ENCODE assay signal across 18 cellular contexts in genomic region chr17:2093349-2093748, GRCh38. TPM values are rescaled to one million over a fixed set of nuclear protein-coding genes. Genes with fewer than 3 reads are reported as not detected.
DNase-seq lines count a peak whose midpoint lies in the region; ATAC-seq and TF ChIP-seq lines count a peak whose summit lies in the region.
"Had no signal": no experiment of that assay in that cellular context is flagged by ENCODE, and none has a peak within 500 bp of the region (broad histone marks: within the 10 kb centered on the region; RNA-seq: fewer than 3 reads in every experiment).

No MANE protein-coding gene starts in this region.

- no peak for TF ChIP-seq EP300 in stomach (IDR thresholded peaks at IDR 0.05)

- CTCF ChIA-PET in activated naive CD4-positive, alpha-beta T cell treated with anti-CD3 and anti-CD28 coated beads, Interleukin-2, amount 10 ng/mL, durations not matched to agents 7 days and 5 days (lab: Charles Lee) = interaction anchor here (0.7 to 2.0 kb wide), 4 partner anchors 10 to 152 kb away, joined by 3 to 7 read pairs (median 4); no protein-coding TSS in a partner anchor

- H3K9me3 ChIP-seq in stomach = no peaks in the 10 kb centered on the region
- H3K9me3 ChIP-seq: breast epithelium, heart left ventricle, right lobe of liver had no signal

- no peak for DNase-seq in activated naive CD4-positive, alpha-beta T cell treated with anti-CD3 and anti-CD28 coated beads, Interleukin-2, amount 10 ng/mL, durations not matched to agents 7 days and 5 days
- DNase-seq in activated naive CD4-positive, alpha-beta T cell treated with anti-CD3 and anti-CD28 coated beads, Interleukin-2, amount 50 U/mL, for 16 hours = no peak
- peak; percentile 31 for DNase-seq in NCI-H2171 (lab: John Stamatoyannopoulos, UW)
- peak; percentile 69 for DNase-seq in epithelial cell of esophagus (ENCODE audit: low read depth)
- peak; percentile 77 for DNase-seq in stomach
- DNase-seq: activated CD4-positive, alpha-beta T cell treated with anti-CD3 and anti-CD28 coated beads, Interleukin-2, amount 10 ng/mL, durations not matched to agents 7 days and 5 days; activated naive CD8-positive, alpha-beta T cell treated with anti-CD3 and anti-CD28 coated beads, Interleukin-2, amount 50 U/mL, for 24 hours; CD8-positive, alpha-beta memory T cell; HCEC 1CT; NCI-H1436 treated with DMSO at 0.1 percent for 48 hours; NCI-H510A treated with DMSO at 0.1 percent for 48 hours; right lobe of liver had no signal

- no peak for TF ChIP-seq POLR2A in stomach (IDR thresholded peaks at IDR 0.05)

- H3K27me3 ChIP-seq in stomach = no peaks in the 10 kb centered on the region
- H3K27me3 ChIP-seq: breast epithelium, heart left ventricle, right lobe of liver had no signal

- TF ChIP-seq CTCF in epithelial cell of esophagus (IDR thresholded peaks at IDR 0.05; ENCODE audit: insufficient read depth, low read depth, low read length, missing control alignments) = no peak
- no peak for TF ChIP-seq CTCF in stomach (IDR thresholded peaks at IDR 0.05)

- peaks cover 61% of the 10 kb centered on the region for H3K4me1 Mint-ChIP-seq in activated naive CD4-positive, alpha-beta T cell treated with anti-CD3 and anti-CD28 coated beads, Interleukin-2, amount 10 ng/mL, durations not matched to agents 7 days and 5 days
- peaks cover 36% of the 10 kb centered on the region for H3K4me1 Mint-ChIP-seq in stimulated activated memory B cell treated with anti-CD40 and anti-IgM and Interleukin-4, amounts not matched to agents 10 μg/mL and 1 μg/mL and 100 μg/mL, for 72 hours

- H3K4me3 Mint-ChIP-seq in activated naive CD4-positive, alpha-beta T cell treated with anti-CD3 and anti-CD28 coated beads, Interleukin-2, amount 10 ng/mL, durations not matched to agents 7 days and 5 days = no peak overlapping the region
- no peak overlapping the region for H3K4me3 Mint-ChIP-seq in stimulated activated memory B cell treated with anti-CD40 and anti-IgM and Interleukin-4, amounts not matched to agents 10 μg/mL and 1 μg/mL and 100 μg/mL, for 72 hours
- H3K4me3 Mint-ChIP-seq: activated CD4-positive, alpha-beta T cell treated with anti-CD3 and anti-CD28 coated beads, Interleukin-2, amount 10 ng/mL, durations not matched to agents 7 days and 5 days; activated naive CD8-positive, alpha-beta T cell treated with anti-CD3 and anti-CD28 coated beads, Interleukin-2, amount 50 U/mL, for 24 hours; CD8-positive, alpha-beta memory T cell had no signal

- peak overlapping the region in 4 of 5 donors; percentile 14 to 92 (median 62) for H3K27ac ChIP-seq in stomach
- H3K27ac ChIP-seq: KMS-11, right lobe of liver had no signal

- H3K27ac Mint-ChIP-seq in activated naive CD4-positive, alpha-beta T cell treated with anti-CD3 and anti-CD28 coated beads, Interleukin-2, amount 10 ng/mL, durations not matched to agents 7 days and 5 days = peak overlapping the region; percentile 77
- no peak overlapping the region for H3K27ac Mint-ChIP-seq in stimulated activated memory B cell treated with anti-CD40 and anti-IgM and Interleukin-4, amounts not matched to agents 10 μg/mL and 1 μg/mL and 100 μg/mL, for 72 hours
- H3K27ac Mint-ChIP-seq: activated CD4-positive, alpha-beta T cell treated with anti-CD3 and anti-CD28 coated beads, Interleukin-2, amount 10 ng/mL, durations not matched to agents 7 days and 5 days; activated naive CD8-positive, alpha-beta T cell treated with anti-CD3 and anti-CD28 coated beads, Interleukin-2, amount 50 U/mL, for 24 hours had no signal

- intact Hi-C loops in stomach (cut with DNase I; ENCODE audit: low total_unique reads) = no loop called here

- peaks cover 27 to 66% (median 54%) of the 10 kb centered on the region in 4 donors for H3K4me1 ChIP-seq in stomach

- WGBS in stomach, 5 donors = 23 to 59% (median 40%) methylated on average over 5 of the region's 5 CpGs

- ATAC-seq in GM19463 (IDR thresholded peaks at IDR 0.05; ENCODE audit: unreplicated experiment) (no peak), HG02678 (IDR thresholded peaks at IDR 0.05; ENCODE audit: unreplicated experiment) (no peak)
- ATAC-seq in stimulated activated memory B cell treated with anti-CD40 and anti-IgM and Interleukin-4, amounts not matched to agents 10 μg/mL and 1 μg/mL and 100 μg/mL, for 72 hours = no peak
- ATAC-seq: activated naive CD8-positive, alpha-beta T cell treated with anti-CD3 and anti-CD28 coated beads, Interleukin-2, amount 50 U/mL, for 24 hours; heart left ventricle; right lobe of liver had no signal

- H3K9me3 Mint-ChIP-seq in activated naive CD4-positive, alpha-beta T cell treated with anti-CD3 and anti-CD28 coated beads, Interleukin-2, amount 10 ng/mL, durations not matched to agents 7 days and 5 days = no peaks in the 10 kb centered on the region
- H3K9me3 Mint-ChIP-seq in stimulated activated memory B cell treated with anti-CD40 and anti-IgM and Interleukin-4, amounts not matched to agents 10 μg/mL and 1 μg/mL and 100 μg/mL, for 72 hours = no peaks in the 10 kb centered on the region
- H3K9me3 Mint-ChIP-seq: activated CD4-positive, alpha-beta T cell treated with anti-CD3 and anti-CD28 coated beads, Interleukin-2, amount 10 ng/mL, durations not matched to agents 7 days and 5 days; activated naive CD8-positive, alpha-beta T cell treated with anti-CD3 and anti-CD28 coated beads, Interleukin-2, amount 50 U/mL, for 24 hours; CD8-positive, alpha-beta memory T cell had no signal

- H3K27me3 Mint-ChIP-seq in activated naive CD4-positive, alpha-beta T cell treated with anti-CD3 and anti-CD28 coated beads, Interleukin-2, amount 10 ng/mL, durations not matched to agents 7 days and 5 days = no peaks in the 10 kb centered on the region
- H3K27me3 Mint-ChIP-seq in stimulated activated memory B cell treated with anti-CD40 and anti-IgM and Interleukin-4, amounts not matched to agents 10 μg/mL and 1 μg/mL and 100 μg/mL, for 72 hours = no peaks in the 10 kb centered on the region
- H3K27me3 Mint-ChIP-seq: activated CD4-positive, alpha-beta T cell treated with anti-CD3 and anti-CD28 coated beads, Interleukin-2, amount 10 ng/mL, durations not matched to agents 7 days and 5 days; activated naive CD8-positive, alpha-beta T cell treated with anti-CD3 and anti-CD28 coated beads, Interleukin-2, amount 50 U/mL, for 24 hours; CD8-positive, alpha-beta memory T cell had no signal

- no peaks in the 10 kb centered on the region for H3K36me3 ChIP-seq in stomach
- H3K36me3 ChIP-seq: breast epithelium, right lobe of liver had no signal

- no peak overlapping the region for H3K4me3 ChIP-seq in epithelial cell of esophagus (ENCODE audit: low read length)
- H3K4me3 ChIP-seq in stomach = no peak overlapping the region
- H3K4me3 ChIP-seq: breast epithelium, heart left ventricle, right lobe of liver had no signal

- H3K36me3 Mint-ChIP-seq in activated naive CD4-positive, alpha-beta T cell treated with anti-CD3 and anti-CD28 coated beads, Interleukin-2, amount 10 ng/mL, durations not matched to agents 7 days and 5 days = peaks cover 32% of the 10 kb centered on the region
- H3K36me3 Mint-ChIP-seq in stimulated activated memory B cell treated with anti-CD40 and anti-IgM and Interleukin-4, amounts not matched to agents 10 μg/mL and 1 μg/mL and 100 μg/mL, for 72 hours = peaks cover 17% of the 10 kb centered on the region

RNA-seq across cellular contexts. Expression of gene HIC1, which starts 38.4 kb away (rescaled TPM):
- total RNA-seq in stomach = 100 to 1,000 TPM in 1 of 5 donors, 10 to 100 TPM in 1, 1 to 10 TPM in 3; 7.6 to 107 (median 9.4) TPM
- polyA plus RNA-seq in stomach = 10 to 100 TPM in 1 of 3 donors, 1 to 10 TPM in 2; 1.5 to 11.2 (median 6.2) TPM

RNA-seq across cellular contexts. Expression of gene OVCA2, which starts 51.5 kb away (rescaled TPM):
- 10 to 100 TPM in 3 of 5 donors, 1 to 10 TPM in 1, not detected in 1; 3.1 to 31.9 (median 17.3) TPM for total RNA-seq in stomach
- 10 to 100 TPM; 60.3 to 83.4 (median 66.7) TPM for polyA plus RNA-seq in stomach

Comparison
In these comparisons a context has a peak if more than half of its experiments do, and no peak if none do; other contexts are left out.
1. DNase-seq: peak in NCI-H2171 (single experiment), epithelial cell of esophagus (single experiment) and stomach (single experiment); none in activated naive CD4-positive, alpha-beta T cell treated with anti-CD3 and anti-CD28 coated beads, Interleukin-2, amount 10 ng/mL, durations not matched to agents 7 days and 5 days (single experiment) and activated naive CD4-positive, alpha-beta T cell treated with anti-CD3 and anti-CD28 coated beads, Interleukin-2, amount 50 U/mL, for 16 hours (single experiment).